Comparison of ENCODE assay signal across 8 cellular contexts in genomic region chr19:49442354-49442753, GRCh38. TPM values are rescaled to one million over a fixed set of nuclear protein-coding genes. Genes with fewer than 3 reads are reported as not detected.
A peak's percentile ranks its signal among the peaks of the same experiment; 100 is the strongest.
DNase-seq lines count a peak whose midpoint lies in the region; ATAC-seq, FAIRE-seq and TF ChIP-seq lines count a peak whose summit lies in the region.

No MANE protein-coding gene starts in this region.

- intact Hi-C loops in activated CD8-positive, alpha-beta T cell treated with anti-CD3 and anti-CD28 coated beads for 36 hours (cut with micrococcal nuclease): loop anchor here (5.0 to 10.0 kb wide), 2 partner anchors 50 to 178 kb away; no protein-coding TSS in a partner anchor
- intact Hi-C loops in vagina (cut with DNase I) (loop anchor here (10.0 kb wide), 2 partner anchors 78 to 218 kb away; partner anchors contain the start of genes DKKL1 and TEAD2), kidney (cut with DNase I) (loop anchor here (10.0 kb wide), 1 partner anchor 48 kb away; no protein-coding TSS in a partner anchor)

- ATAC-seq in GM23338 (peak; percentile 4), HG03342 (IDR thresholded peaks at IDR 0.05; ENCODE audit: unreplicated experiment) (no peak)
- no peak for ATAC-seq in activated CD8-positive, alpha-beta T cell treated with anti-CD3 and anti-CD28 coated beads for 36 hours

- H3K4me1 ChIP-seq in GM23338 (ENCODE audit: insufficient read depth): peaks cover 13% of the 10 kb centered on the region
- peaks cover 26% of the 10 kb centered on the region for H3K4me1 ChIP-seq in vagina
- peaks cover 0 to 2% of the 10 kb centered on the region in 2 donors for H3K4me1 ChIP-seq in kidney (ENCODE audit: control insufficient read depth in 1 of 2, insufficient read depth in 1 of 2, low read depth in 1 of 2, low read length in 2 of 2)

- H3K4me3 ChIP-seq in GM23338 (peak overlapping the region; percentile 61), vagina (peak overlapping the region; percentile 70 to 90), kidney (ENCODE audit: low read length in 2 of 2) (no peak overlapping the region)

- H3K9me3 ChIP-seq in vagina (no peaks in the 10 kb centered on the region), kidney (ENCODE audit: control insufficient read depth in 1 of 2, low read length in 2 of 2) (no peaks in the 10 kb centered on the region)

- H3K36me3 ChIP-seq in GM23338 (ENCODE audit: insufficient read depth) (no peaks in the 10 kb centered on the region; the same call in 1 of the 2 replicates), vagina (no peaks in the 10 kb centered on the region), kidney (ENCODE audit: control insufficient read depth in 1 of 2, insufficient read depth in 2 of 2, low read length in 2 of 2) (peaks cover 0 to 4% of the 10 kb centered on the region in 2 donors)

- H3K36me3 Mint-ChIP-seq in GM23338 (ENCODE audit: low read depth) (peaks cover 15% of the 10 kb centered on the region; the same call in 2 of the 3 replicates), immature natural killer cell (peaks cover 0 to 5% (median 3%) of the 10 kb centered on the region in 3 donors)
- peaks cover 5% of the 10 kb centered on the region for H3K36me3 Mint-ChIP-seq in activated CD8-positive, alpha-beta T cell treated with anti-CD3 and anti-CD28 coated beads for 36 hours (ENCODE audit: low read depth)

- H3K27me3 ChIP-seq in GM23338 (ENCODE audit: insufficient read depth): peaks cover 46% of the 10 kb centered on the region
- no peaks in the 10 kb centered on the region for H3K27me3 ChIP-seq in vagina

- H4K20me1 ChIP-seq in GM23338 (replicated peaks; ENCODE audit: insufficient read depth): no peaks in the 10 kb centered on the region

- no peaks in the 10 kb centered on the region for H3K79me2 ChIP-seq in GM23338 (replicated peaks; ENCODE audit: insufficient read depth)

- TF ChIP-seq CTCF in GM23338 (conservative IDR thresholded peaks at IDR 0.05; ENCODE audit: low read depth in 2 of 2) (no peak), vagina (IDR thresholded peaks at IDR 0.05) (no peak), kidney (IDR thresholded peaks at IDR 0.05; ENCODE audit: borderline replicate concordance, extremely low read depth, insufficient read depth) (no peak)
- TF ChIP-seq CTCF in activated CD8-positive, alpha-beta T cell treated with anti-CD3 and anti-CD28 coated beads for 36 hours (IDR thresholded peaks at IDR 0.05): no peak

- TF ChIP-seq POLR2A in vagina (IDR thresholded peaks at IDR 0.05): no peak

- H3K27ac ChIP-seq in GM23338 (ENCODE audit: low read depth): peak overlapping the region; percentile 76; the same call in 1 of the 2 replicates
- peak overlapping the region; percentile 83 for H3K27ac ChIP-seq in vagina
- H3K27ac ChIP-seq in kidney (ENCODE audit: low read depth in 2 of 2, low read length in 2 of 2): no peak overlapping the region

- no peak overlapping the region for H3K9ac ChIP-seq in kidney (ENCODE audit: low read length in 2 of 2)

- H3K4me3 Mint-ChIP-seq in GM23338 (peak overlapping the region; percentile 66), immature natural killer cell (peak overlapping the region; percentile 79 to 85 (median 84))
- peak overlapping the region; percentile 74 for H3K4me3 Mint-ChIP-seq in activated CD8-positive, alpha-beta T cell treated with anti-CD3 and anti-CD28 coated beads for 36 hours

- H3K9me2 ChIP-seq in GM23338 (ENCODE audit: insufficient read depth): no peaks in the 10 kb centered on the region

- CTCF ChIA-PET in activated CD8-positive, alpha-beta T cell treated with anti-CD3 and anti-CD28 coated beads for 36 hours (lab: Charles Lee): interaction anchor here (0.5 to 2.0 kb wide), 6 partner anchors 31 to 216 kb away, joined by 3 to 13 read pairs (median 3); partner anchors contain the start of gene FLT3LG

- H2AFZ ChIP-seq in GM23338: peak overlapping the region; percentile 90

- DNase-seq in A172 (ENCODE audit: low spot score) (peak; percentile 35), GM23338 (ENCODE audit: low spot score) (peak; percentile 86), immature natural killer cell (no peak), vagina (ENCODE audit: extremely low spot score in 2 of 2) (no peak), COLO668 (lab: John Stamatoyannopoulos, UW; ENCODE audit: unreplicated experiment) (no peak), kidney (no peak)
- peak; percentile 53 for DNase-seq in activated CD8-positive, alpha-beta T cell treated with anti-CD3 and anti-CD28 coated beads for 36 hours

- H3K27me3 Mint-ChIP-seq in GM23338 (ENCODE audit: insufficient read depth, low read depth, poor library complexity): peaks cover 72% of the 10 kb centered on the region
- H3K27me3 Mint-ChIP-seq in activated CD8-positive, alpha-beta T cell treated with anti-CD3 and anti-CD28 coated beads for 36 hours: peaks cover 49% of the 10 kb centered on the region
- peaks cover 28 to 38% (median 32%) of the 10 kb centered on the region in 3 donors for H3K27me3 Mint-ChIP-seq in immature natural killer cell (ENCODE audit: low read depth in 3 of 3)

- peaks cover 16% of the 10 kb centered on the region for H3F3A ChIP-seq in GM23338 (replicated peaks; ENCODE audit: low read depth)

- H3K4me2 ChIP-seq in GM23338: peak overlapping the region; percentile 94

- H3K9me3 Mint-ChIP-seq in GM23338 (peaks cover 5% of the 10 kb centered on the region; the same call in 2 of the 3 replicates), immature natural killer cell (peaks cover 0 to 3% (median 0%) of the 10 kb centered on the region in 6 donors)
- no peaks in the 10 kb centered on the region for H3K9me3 Mint-ChIP-seq in activated CD8-positive, alpha-beta T cell treated with anti-CD3 and anti-CD28 coated beads for 36 hours

- H3K4me1 Mint-ChIP-seq in GM23338 (peaks cover 21% of the 10 kb centered on the region), immature natural killer cell (peaks cover 30 to 34% of the 10 kb centered on the region in 2 donors)
- H3K4me1 Mint-ChIP-seq in activated CD8-positive, alpha-beta T cell treated with anti-CD3 and anti-CD28 coated beads for 36 hours (ENCODE audit: low read depth): peaks cover 29% of the 10 kb centered on the region

- POLR2A ChIA-PET in activated CD8-positive, alpha-beta T cell treated with anti-CD3 and anti-CD28 coated beads for 36 hours (lab: Charles Lee): interaction anchor here (1.5 to 2.3 kb wide), 2 partner anchors 10 to 51 kb away, joined by 6 to 11 read pairs; partner anchors contain the start of genes ALDH16A1 and PIH1D1

- peak overlapping the region; percentile 32 for H3K27ac Mint-ChIP-seq in GM23338
- H3K27ac Mint-ChIP-seq in activated CD8-positive, alpha-beta T cell treated with anti-CD3 and anti-CD28 coated beads for 36 hours: no peak overlapping the region
- H3K27ac Mint-ChIP-seq in immature natural killer cell: peak overlapping the region in 3 of 6 donors; percentile 51 to 88 (median 53)

- FAIRE-seq in kidney (lab: Jason Lieb, UNC): no peak

TF ChIP-seq in GM23338, 12 proteins besides CTCF, POLR2A, EP300 and RAD21 (continues in another document):
- TF ChIP-seq NANOG (IDR thresholded peaks at IDR 0.05; ENCODE audit: borderline replicate concordance) (no peak), POLR2AphosphoS5 (IDR thresholded peaks at IDR 0.05; ENCODE audit: low read depth) (no peak)

RNA-seq across cellular contexts. Expression of gene SLC17A7, which starts 1.0 kb away (rescaled TPM):
- 0.12 TPM in 1 of 2 replicates, not detected in the other for total RNA-seq in A172 (2014; rRNA removed; shearing (Covaris generic))
- 0.90 and 1.6 TPM in 2 replicates for total RNA-seq in GM23338 (2014; rRNA removed; shearing (Covaris generic))
- polyA plus RNA-seq in GM23338 (2016; fragmentation: Nextera tagmentation; extraction: Ambion mirVana) (1.5 TPM in 2 replicates), immature natural killer cell (not detected), kidney (ENCODE audit: insufficient read depth, low read depth, low replicate concordance) (0.45 TPM)
- total RNA-seq in activated CD8-positive, alpha-beta T cell treated with anti-CD3 and anti-CD28 coated beads for 36 hours: under 1 TPM in 1 of 2 experiments, not detected in 1; 0.23 TPM
- total RNA-seq in vagina (0.74 TPM), kidney (1.4 TPM)

RNA-seq across cellular contexts. Expression of gene PIH1D1, which starts 9.3 kb away (rescaled TPM):
- total RNA-seq in A172 (2014; rRNA removed; shearing (Covaris generic)): 103 and 119 TPM in 2 replicates
- total RNA-seq in GM23338 (2014; rRNA removed; shearing (Covaris generic)): 147 and 164 TPM in 2 replicates
- polyA plus RNA-seq in GM23338 (2016; fragmentation: Nextera tagmentation; extraction: Ambion mirVana): 93.6 and 103 TPM in 2 replicates
- 100 to 1,000 TPM; 124 to 126 TPM for total RNA-seq in activated CD8-positive, alpha-beta T cell treated with anti-CD3 and anti-CD28 coated beads for 36 hours
- 10 to 100 TPM; 91.4 to 97.6 (median 93.3) TPM for polyA plus RNA-seq in immature natural killer cell
- total RNA-seq in vagina: 96.3 TPM
- total RNA-seq in kidney: 74.0 TPM
- 97.2 TPM for polyA plus RNA-seq in kidney (ENCODE audit: insufficient read depth, low read depth, low replicate concordance)

RNA-seq across cellular contexts. Expression of gene ALDH16A1, which starts 10.7 kb away (rescaled TPM):
- 41.6 and 47.0 TPM in 2 replicates for total RNA-seq in A172 (2014; rRNA removed; shearing (Covaris generic))
- total RNA-seq in GM23338 (2014; rRNA removed; shearing (Covaris generic)): 57.3 and 62.3 TPM in 2 replicates
- 16.8 and 20.0 TPM in 2 replicates for polyA plus RNA-seq in GM23338 (2016; fragmentation: Nextera tagmentation; extraction: Ambion mirVana)
- total RNA-seq in activated CD8-positive, alpha-beta T cell treated with anti-CD3 and anti-CD28 coated beads for 36 hours: 10 to 100 TPM; 24.6 to 24.8 TPM
- polyA plus RNA-seq in immature natural killer cell: 10 to 100 TPM; 37.2 to 57.0 (median 42.4) TPM
- 29.5 TPM for total RNA-seq in vagina
- total RNA-seq in kidney: 31.8 TPM
- polyA plus RNA-seq in kidney (ENCODE audit: insufficient read depth, low read depth, low replicate concordance): 26.8 TPM

RNA-seq across cellular contexts. Expression of gene GFY, which starts 17.2 kb away (rescaled TPM):
- not detected in 2 replicates for total RNA-seq in A172 (2014; rRNA removed; shearing (Covaris generic))
- total RNA-seq in GM23338 (2014; rRNA removed; shearing (Covaris generic)): not detected in 2 replicates
- polyA plus RNA-seq in GM23338 (2016; fragmentation: Nextera tagmentation; extraction: Ambion mirVana): 1.2 and 1.7 TPM in 2 replicates
- total RNA-seq in activated CD8-positive, alpha-beta T cell treated with anti-CD3 and anti-CD28 coated beads for 36 hours: not detected
- not detected for polyA plus RNA-seq in immature natural killer cell
- total RNA-seq in vagina: not detected
- not detected for total RNA-seq in kidney
- not detected for polyA plus RNA-seq in kidney (ENCODE audit: insufficient read depth, low read depth, low replicate concordance)

RNA-seq across cellular contexts. Expression of gene PTH2, which starts 19.1 kb away (rescaled TPM):
- total RNA-seq in A172 (2014; rRNA removed; shearing (Covaris generic)): not detected in 2 replicates
- total RNA-seq in GM23338 (2014; rRNA removed; shearing (Covaris generic)): not detected in 2 replicates
- 1.3 and 1.6 TPM in 2 replicates for polyA plus RNA-seq in GM23338 (2016; fragmentation: Nextera tagmentation; extraction: Ambion mirVana)
- not detected for total RNA-seq in activated CD8-positive, alpha-beta T cell treated with anti-CD3 and anti-CD28 coated beads for 36 hours
- polyA plus RNA-seq in immature natural killer cell: not detected
- total RNA-seq in vagina: not detected
- not detected for total RNA-seq in kidney
- not detected for polyA plus RNA-seq in kidney (ENCODE audit: insufficient read depth, low read depth, low replicate concordance)

Comparison
In these comparisons a context has a peak if more than half of its experiments do, and no peak if none do; other contexts are left out.
1. DNase-seq: peak in A172 (single experiment), GM23338 (single experiment) and activated CD8-positive, alpha-beta T cell treated with anti-CD3 and anti-CD28 coated beads for 36 hours (single experiment); none in immature natural killer cell (0 of 3), vagina (0 of 2), COLO668 (single experiment) and kidney (single experiment).
2. H3K27ac ChIP-seq: peak in GM23338 (single experiment) and vagina (single experiment); none in kidney (0 of 2).
3. H3K4me3 ChIP-seq: peak in GM23338 (single experiment) and vagina (2 of 2); none in kidney (0 of 2).
4. Peak in every context shown above with its lines, with median percentiles within 50 percentile points of each other: H3K4me3 Mint-ChIP-seq.